Comparison of ENCODE assay signal across 1 cellular context in genomic region chr9:127968046-127968445, GRCh38.
TF ChIP-seq lines count a peak whose summit lies in the region.

No MANE protein-coding gene starts in this region.

TF ChIP-seq in GM23338, 12 proteins besides CTCF, POLR2A, EP300 and RAD21 (continued from another document):
- TF ChIP-seq EZH2phosphoT487 (IDR thresholded peaks at IDR 0.05; ENCODE audit: unreplicated experiment) (no peak), STAT1 (IDR thresholded peaks at IDR 0.05; ENCODE audit: unreplicated experiment) (no peak), NANOG (IDR thresholded peaks at IDR 0.05; ENCODE audit: borderline replicate concordance) (no peak), CREB1 (CRISPR knock-in tag; IDR thresholded peaks at IDR 0.05; ENCODE audit: low read depth) (no peak)
